Comparison of ENCODE assay signal across 8 cellular contexts in genomic region chr5:32232441-32233219, GRCh38. TPM values are rescaled to one million over a fixed set of nuclear protein-coding genes. Genes with fewer than 3 reads are reported as not detected.
A peak's percentile ranks its signal among the peaks of the same experiment; 100 is the strongest.
DNase-seq lines count a peak whose midpoint lies in the region; ATAC-seq lines count a peak whose summit lies in the region.

No MANE protein-coding gene starts in this region.

- H3K27ac Mint-ChIP-seq in CD4-positive, CD25-positive, alpha-beta regulatory T cell = peak overlapping the region in 1 of 3 donors; percentile 80
- H3K27ac Mint-ChIP-seq in activated CD8-positive, alpha-beta T cell treated with anti-CD3 and anti-CD28 coated beads, Interleukin-2, amount 10 ng/mL, durations not matched to agents 7 days and 5 days = peak overlapping the region; percentile 52
- peak overlapping the region; percentile 83 for H3K27ac Mint-ChIP-seq in memory B cell

- no peak overlapping the region for H3K4me3 Mint-ChIP-seq in CD4-positive, CD25-positive, alpha-beta regulatory T cell
- H3K4me3 Mint-ChIP-seq in activated CD8-positive, alpha-beta T cell treated with anti-CD3 and anti-CD28 coated beads, Interleukin-2, amount 10 ng/mL, durations not matched to agents 7 days and 5 days = no peak overlapping the region
- no peak overlapping the region for H3K4me3 Mint-ChIP-seq in memory B cell

- no peaks in the 10 kb centered on the region for H3K9me3 ChIP-seq in CD4-positive, CD25-positive, alpha-beta regulatory T cell (ENCODE audit: control insufficient read depth in 2 of 2, low read length in 2 of 2)

- H3K27me3 Mint-ChIP-seq in CD4-positive, CD25-positive, alpha-beta regulatory T cell = no peaks in the 10 kb centered on the region
- no peaks in the 10 kb centered on the region for H3K27me3 Mint-ChIP-seq in activated CD8-positive, alpha-beta T cell treated with anti-CD3 and anti-CD28 coated beads, Interleukin-2, amount 10 ng/mL, durations not matched to agents 7 days and 5 days (ENCODE audit: low read depth)
- H3K27me3 Mint-ChIP-seq in memory B cell = no peaks in the 10 kb centered on the region

- H3K36me3 ChIP-seq in CD4-positive, CD25-positive, alpha-beta regulatory T cell (ENCODE audit: control insufficient read depth, insufficient read depth, low read length) = peaks cover 47% of the 10 kb centered on the region

- H3K4me3 ChIP-seq in CD4-positive, CD25-positive, alpha-beta regulatory T cell (ENCODE audit: low read depth, low read length) = no peak overlapping the region

- peak; percentile 77 to 78 for ATAC-seq in CD4-positive, CD25-positive, alpha-beta regulatory T cell (ENCODE audit: low read depth in 2 of 2)
- ATAC-seq in GM19395 (IDR thresholded peaks at IDR 0.05; ENCODE audit: unreplicated experiment) (peak; percentile 83), HG03469 (IDR thresholded peaks at IDR 0.05; ENCODE audit: unreplicated experiment) (peak; percentile 77), memory B cell (ENCODE audit: low read depth) (peak; percentile 81)
- ATAC-seq in activated CD8-positive, alpha-beta T cell treated with anti-CD3 and anti-CD28 coated beads, Interleukin-2, amount 10 ng/mL, durations not matched to agents 7 days and 5 days = peak; percentile 91

- no peak overlapping the region for H3K27ac ChIP-seq in CD4-positive, CD25-positive, alpha-beta regulatory T cell (ENCODE audit: insufficient read depth, low read length, poor library complexity, severe bottlenecking)

- CTCF ChIA-PET in activated CD8-positive, alpha-beta T cell treated with anti-CD3 and anti-CD28 coated beads, Interleukin-2, amount 10 ng/mL, durations not matched to agents 7 days and 5 days (lab: Charles Lee) = interaction anchor here (0.5 to 6.9 kb wide), 43 partner anchors 9 to 381 kb away, joined by 3 to 134 read pairs (median 4); no protein-coding TSS in a partner anchor

- H3K9me3 Mint-ChIP-seq in CD4-positive, CD25-positive, alpha-beta regulatory T cell = no peaks in the 10 kb centered on the region
- no peaks in the 10 kb centered on the region for H3K9me3 Mint-ChIP-seq in activated CD8-positive, alpha-beta T cell treated with anti-CD3 and anti-CD28 coated beads, Interleukin-2, amount 10 ng/mL, durations not matched to agents 7 days and 5 days (ENCODE audit: insufficient read depth)
- H3K9me3 Mint-ChIP-seq in memory B cell = no peaks in the 10 kb centered on the region

- H3K4me1 ChIP-seq in CD4-positive, CD25-positive, alpha-beta regulatory T cell (ENCODE audit: control insufficient read depth, insufficient read depth, low read length, poor library complexity, severe bottlenecking) = no peaks in the 10 kb centered on the region

- DNase-seq in CD4-positive, CD25-positive, alpha-beta regulatory T cell = peak; percentile 52 to 81 (median 73)
- peak; percentile 74 for DNase-seq in NCI-H748 treated with DMSO at 0.1 percent for 48 hours (lab: John Stamatoyannopoulos, UW)
- peak; percentile 84 for DNase-seq in activated CD8-positive, alpha-beta T cell treated with anti-CD3 and anti-CD28 coated beads, Interleukin-2, amount 10 ng/mL, durations not matched to agents 7 days and 5 days
- peak; percentile 71 for DNase-seq in effector CD4-positive, alpha-beta T cell
- DNase-seq in memory B cell (ENCODE audit: low spot score in 2 of 2) = peak; percentile 75 to 76
- DNase-seq in stimulated activated CD8-positive, alpha-beta memory T cell treated with anti-CD3 and anti-CD28 coated beads, Interleukin-12 subunit alpha, Interleukin-12 subunit beta, amount 100 ng/mL, for 4 hours (ENCODE audit: low read depth) = peak; percentile 49

- peaks cover 0 to 11% (median 5%) of the 10 kb centered on the region in 4 donors for H3K4me1 Mint-ChIP-seq in CD4-positive, CD25-positive, alpha-beta regulatory T cell
- peaks cover 6% of the 10 kb centered on the region for H3K4me1 Mint-ChIP-seq in activated CD8-positive, alpha-beta T cell treated with anti-CD3 and anti-CD28 coated beads, Interleukin-2, amount 10 ng/mL, durations not matched to agents 7 days and 5 days (ENCODE audit: low read depth)
- peaks cover 16% of the 10 kb centered on the region for H3K4me1 Mint-ChIP-seq in memory B cell

- H3K36me3 Mint-ChIP-seq in CD4-positive, CD25-positive, alpha-beta regulatory T cell = peaks cover 44% of the 10 kb centered on the region
- peaks cover 34% of the 10 kb centered on the region for H3K36me3 Mint-ChIP-seq in activated CD8-positive, alpha-beta T cell treated with anti-CD3 and anti-CD28 coated beads, Interleukin-2, amount 10 ng/mL, durations not matched to agents 7 days and 5 days (ENCODE audit: low read depth)
- peaks cover 33% of the 10 kb centered on the region for H3K36me3 Mint-ChIP-seq in memory B cell

- POLR2A ChIA-PET in activated CD8-positive, alpha-beta T cell treated with anti-CD3 and anti-CD28 coated beads, Interleukin-2, amount 10 ng/mL, durations not matched to agents 7 days and 5 days (lab: Charles Lee) = interaction anchor here (0.6 to 1.6 kb wide), 3 partner anchors 10 to 95 kb away, joined by 3 to 5 read pairs (median 3); partner anchors contain the start of gene GOLPH3

- no peaks in the 10 kb centered on the region for H3K27me3 ChIP-seq in CD4-positive, CD25-positive, alpha-beta regulatory T cell (ENCODE audit: control insufficient read depth, insufficient read depth, low read length)

RNA-seq across cellular contexts. Expression of gene GOLPH3, which starts 58.5 kb away (rescaled TPM):
- total RNA-seq in CD4-positive, CD25-positive, alpha-beta regulatory T cell = 66.8 TPM
- 100 to 1,000 TPM; 108 to 130 (median 116) TPM for polyA plus RNA-seq in CD4-positive, CD25-positive, alpha-beta regulatory T cell
- total RNA-seq in activated CD8-positive, alpha-beta T cell treated with anti-CD3 and anti-CD28 coated beads, Interleukin-2, amount 10 ng/mL, durations not matched to agents 7 days and 5 days = 10 to 100 TPM; 70.7 to 73.7 TPM
